In the genomic region with DNA sequence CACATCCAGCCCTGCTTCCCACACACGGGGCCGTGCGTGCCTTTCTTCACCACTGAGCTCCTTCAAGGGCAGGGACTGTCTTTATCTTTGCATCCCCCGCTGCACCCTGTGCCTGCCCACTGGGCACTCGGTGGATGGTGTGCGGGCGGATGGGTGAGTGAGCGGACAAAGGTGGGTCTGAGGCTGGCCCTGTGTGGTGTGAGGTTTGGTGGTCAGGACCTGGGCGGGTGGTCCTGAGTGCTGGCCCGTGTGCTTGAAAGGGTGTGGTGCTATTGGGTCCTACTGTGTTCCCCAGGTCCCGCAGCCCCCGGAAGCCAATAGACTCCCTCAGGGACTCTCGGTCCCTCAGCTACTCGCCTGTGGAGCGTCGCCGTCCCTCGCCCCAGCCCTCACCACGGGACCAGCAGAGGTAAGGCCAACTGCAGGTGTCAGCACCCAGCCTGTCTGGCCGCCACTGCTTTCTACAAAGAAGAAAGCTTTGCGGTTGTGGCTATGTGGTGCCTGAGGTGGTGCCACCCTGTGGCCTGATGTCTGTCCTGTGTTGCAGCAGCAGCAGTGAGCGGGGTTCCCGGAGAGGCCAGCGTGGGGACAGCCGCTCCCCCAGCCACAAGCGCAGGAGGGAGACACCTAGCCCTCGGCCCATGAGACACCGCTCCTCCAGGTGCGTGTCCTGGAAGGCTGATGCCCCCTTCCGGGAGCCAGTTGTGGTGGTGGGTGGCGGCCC, we compare ENCODE assay signal across 10 cellular contexts. TPM values are rescaled to one million over a fixed set of nuclear protein-coding genes. Genes with fewer than 3 reads are reported as not detected.
A peak's percentile ranks its signal among the peaks of the same experiment; 100 is the strongest.
DNase-seq lines count a peak whose midpoint lies in the region; ATAC-seq and TF ChIP-seq lines count a peak whose summit lies in the region.
"Had no signal": no experiment of that assay in that cellular context is flagged by ENCODE, and none has a peak within 500 bp of the region (broad histone marks: within the 10 kb centered on the region; RNA-seq: fewer than 3 reads in every experiment).

No MANE protein-coding gene starts in this region.

- intact Hi-C loops in Panc1 (cut with micrococcal nuclease; ENCODE audit: unreplicated experiment) (loop anchor here (5.0 kb wide), 1 partner anchor 67 kb away; no protein-coding TSS in a partner anchor), esophagus muscularis mucosa (cut with DNase I) (loop anchor here (10.0 kb wide), 1 partner anchor 155 kb away; no protein-coding TSS in a partner anchor), tibial artery (cut with DNase I; ENCODE audit: low total_unique reads) (no loop called here)

- in situ Hi-C loops in Panc1 (cut with HindIII; ENCODE audit: low pct_unique_long_range_greater_than_20kb, low sequenced_read_pairs): no loop called here

- TF ChIP-seq EP300 in esophagus muscularis mucosa (IDR thresholded peaks at IDR 0.05): no peak

- peak; percentile 83 for TF ChIP-seq CTCF in Panc1 (IDR thresholded peaks at IDR 0.05)
- TF ChIP-seq CTCF in esophagus muscularis mucosa (IDR thresholded peaks at IDR 0.05): no peak
- TF ChIP-seq CTCF in tibial artery (IDR thresholded peaks at IDR 0.05): no peak

- H3K4me3 ChIP-seq in Panc1 (ENCODE audit: low read depth in 2 of 2, low read length in 2 of 2): no peak overlapping the region
- H3K4me3 ChIP-seq in esophagus muscularis mucosa: no peak overlapping the region
- no peak overlapping the region for H3K4me3 ChIP-seq in tibial artery

- no peaks in the 10 kb centered on the region for H3K27me3 Mint-ChIP-seq in stimulated activated naive B cell treated with anti-CD40 and anti-IgM and Interleukin-4, amounts not matched to agents 10 μg/mL and 1 μg/mL and 100 μg/mL, for 72 hours

- H3K27ac Mint-ChIP-seq in stimulated activated naive B cell treated with anti-CD40 and anti-IgM and Interleukin-4, amounts not matched to agents 10 μg/mL and 1 μg/mL and 100 μg/mL, for 72 hours: peak overlapping the region; percentile 81

- WGBS in esophagus muscularis mucosa: 89% methylated on average over 26 of the region's 31 CpGs

- peak; percentile 41 for DNase-seq in NCI-H82 (lab: John Stamatoyannopoulos, UW)
- DNase-seq in NCI-H82 treated with DMSO at 0.1 percent for 48 hours (lab: John Stamatoyannopoulos, UW; ENCODE audit: unreplicated experiment): no peak
- DNase-seq in Panc1 (ENCODE audit: low read depth, low spot score): no peak
- DNase-seq in esophagus muscularis mucosa (ENCODE audit: extremely low spot score): no peak
- no peak for DNase-seq in stimulated activated naive B cell treated with anti-CD40 and anti-IgM and Interleukin-4, amounts not matched to agents 10 μg/mL and 1 μg/mL and 100 μg/mL, for 72 hours
- DNase-seq in foreskin melanocyte: no peak
- DNase-seq in tibial artery: no peak

- H3K27ac ChIP-seq in Panc1 (ENCODE audit: low read length) (peak overlapping the region; percentile 98), esophagus muscularis mucosa (replicated peaks in 1 of 4) (peak overlapping the region in 3 of 4 donors; percentile 26 to 51 (median 28)), tibial artery (no peak overlapping the region)

- BruUV-seq in Panc1 (replicated peaks; lab: Mats Ljungman, UMichigan): TSS peak; percentile 4

- POLR2A ChIA-PET in Panc1 (lab: Charles Lee): no interaction called here

- H3K4me3 Mint-ChIP-seq in stimulated activated naive B cell treated with anti-CD40 and anti-IgM and Interleukin-4, amounts not matched to agents 10 μg/mL and 1 μg/mL and 100 μg/mL, for 72 hours: no peak overlapping the region

- no peak for TF ChIP-seq POLR2A in esophagus muscularis mucosa (IDR thresholded peaks at IDR 0.05; ENCODE audit: low read depth)

- CTCF ChIA-PET in Panc1 (lab: Charles Lee): interaction anchor here (0.6 kb wide), 1 partner anchor 148 kb away, joined by 3 read pairs; no protein-coding TSS in a partner anchor

- H3K9me3 ChIP-seq in Panc1 (ENCODE audit: control insufficient read depth, insufficient read depth, low read depth, low read length): no peaks in the 10 kb centered on the region
- H3K9me3 ChIP-seq in esophagus muscularis mucosa: no peaks in the 10 kb centered on the region
- no peaks in the 10 kb centered on the region for H3K9me3 ChIP-seq in tibial artery

- H3K36me3 ChIP-seq in Panc1 (ENCODE audit: control insufficient read depth, insufficient read depth, low read length): peaks cover 9% of the 10 kb centered on the region
- peaks cover 69 to 99% (median 97%) of the 10 kb centered on the region in 4 donors for H3K36me3 ChIP-seq in esophagus muscularis mucosa
- peaks cover 68 to 100% (median 89%) of the 10 kb centered on the region in 3 donors for H3K36me3 ChIP-seq in tibial artery

- peaks cover 61 to 72% of the 10 kb centered on the region in 2 donors for H3K36me3 Mint-ChIP-seq in stimulated activated naive B cell treated with anti-CD40 and anti-IgM and Interleukin-4, amounts not matched to agents 10 μg/mL and 1 μg/mL and 100 μg/mL, for 72 hours

- peaks cover 83% of the 10 kb centered on the region for H3K4me1 ChIP-seq in Panc1 (ENCODE audit: control insufficient read depth, insufficient read depth, low read length)
- peaks cover 11 to 61% (median 52%) of the 10 kb centered on the region in 4 donors for H3K4me1 ChIP-seq in esophagus muscularis mucosa
- H3K4me1 ChIP-seq in tibial artery: peaks cover 0 to 24% (median 12%) of the 10 kb centered on the region in 4 donors

- peaks cover 27 to 56% of the 10 kb centered on the region in 2 donors for H3K4me1 Mint-ChIP-seq in stimulated activated naive B cell treated with anti-CD40 and anti-IgM and Interleukin-4, amounts not matched to agents 10 μg/mL and 1 μg/mL and 100 μg/mL, for 72 hours

- peak; percentile 54 for ATAC-seq in Panc1
- peak; percentile 23 to 33 for ATAC-seq in stimulated activated naive B cell treated with anti-CD40 and anti-IgM and Interleukin-4, amounts not matched to agents 10 μg/mL and 1 μg/mL and 100 μg/mL, for 72 hours (replicated peaks)
- no peak for ATAC-seq in GM21381 (IDR thresholded peaks at IDR 0.05; ENCODE audit: unreplicated experiment)

- H3K27me3 ChIP-seq in Panc1 (ENCODE audit: control insufficient read depth, insufficient read depth, low read length) (no peaks in the 10 kb centered on the region), esophagus muscularis mucosa (no peaks in the 10 kb centered on the region), tibial artery (no peaks in the 10 kb centered on the region)

- no peaks in the 10 kb centered on the region for H3K9me3 Mint-ChIP-seq in stimulated activated naive B cell treated with anti-CD40 and anti-IgM and Interleukin-4, amounts not matched to agents 10 μg/mL and 1 μg/mL and 100 μg/mL, for 72 hours

RNA-seq across cellular contexts. Expression of a gene that starts 6.9 kb away (rescaled TPM):
- total RNA-seq in Panc1 (2021; ENCODE audit: unreplicated experiment): 642 TPM
- 2,232 TPM for polyA plus RNA-seq in Panc1 (2012; ENCODE audit: insufficient read length)
- 100 to 1,000 TPM; 199 to 229 (median 213) TPM for total RNA-seq in esophagus muscularis mucosa

RNA-seq across cellular contexts. Expression of a gene that starts 17.1 kb away (rescaled TPM):
- total RNA-seq in Panc1 (2021; ENCODE audit: unreplicated experiment): 0.59 TPM
- 0.47 TPM for polyA plus RNA-seq in Panc1 (2012; ENCODE audit: insufficient read length)
- not detected for total RNA-seq in esophagus muscularis mucosa
- total RNA-seq: lung microvascular endothelial cell had no signal
- polyA plus RNA-seq: AG04450 had no signal

RNA-seq across cellular contexts. Expression of a gene that starts 17.8 kb away (rescaled TPM):
- 617 TPM for total RNA-seq in Panc1 (2021; ENCODE audit: unreplicated experiment)
- 618 TPM for polyA plus RNA-seq in Panc1 (2012; ENCODE audit: insufficient read length)
- total RNA-seq in esophagus muscularis mucosa: 100 to 1,000 TPM; 126 to 325 (median 234) TPM

RNA-seq across cellular contexts. Expression of a gene that starts 28.1 kb away (rescaled TPM):
- total RNA-seq in Panc1 (2021; ENCODE audit: unreplicated experiment) (not detected), esophagus muscularis mucosa (not detected)
- not detected for polyA plus RNA-seq in Panc1 (2012; ENCODE audit: insufficient read length)
- total RNA-seq: lung microvascular endothelial cell had no signal
- polyA plus RNA-seq: AG04450 had no signal

RNA-seq across cellular contexts. Expression of a gene that starts 46.8 kb away (rescaled TPM):
- total RNA-seq in Panc1 (2021; ENCODE audit: unreplicated experiment): not detected
- not detected for polyA plus RNA-seq in Panc1 (2012; ENCODE audit: insufficient read length)
- total RNA-seq in esophagus muscularis mucosa: not detected

Comparison
In these comparisons a context has a peak if more than half of its experiments do, and no peak if none do; other contexts are left out.
1. H3K27ac ChIP-seq: peak in Panc1 (single experiment) and esophagus muscularis mucosa (3 of 4); none in tibial artery (0 of 2).